ENCODE assay signal across 8 cellular contexts in the genomic region with DNA sequence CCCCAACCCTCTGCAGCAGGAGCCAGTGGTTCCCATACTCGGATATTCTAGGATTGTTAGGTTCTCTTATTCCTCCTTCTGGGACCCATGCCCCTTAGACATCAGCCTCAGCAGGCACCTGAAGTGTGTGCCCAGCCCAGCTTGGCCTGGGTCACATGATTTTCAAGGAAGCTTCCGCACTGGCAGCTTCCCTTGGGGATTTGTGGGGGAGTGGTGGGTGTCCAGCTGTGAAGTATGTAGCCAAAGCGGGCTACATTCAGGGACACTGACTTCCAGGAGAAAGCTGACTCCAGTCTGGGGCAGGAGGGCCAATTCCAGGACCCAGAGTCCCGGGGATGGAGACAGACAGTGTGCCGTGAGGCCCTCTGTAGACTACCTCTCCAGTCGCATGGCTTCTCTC. TPM values are rescaled to one million over a fixed set of nuclear protein-coding genes. Genes with fewer than 3 reads are reported as not detected.
DNase-seq lines count a peak whose midpoint lies in the region; ATAC-seq and TF ChIP-seq lines count a peak whose summit lies in the region.

No MANE protein-coding gene starts in this region.

- H3K4me1 ChIP-seq in OCI-LY3 (ENCODE audit: low read length) (peaks cover 47% of the 10 kb centered on the region), mesodermal cell (ENCODE audit: control insufficient read depth, insufficient read depth, low read length, poor library complexity, severe bottlenecking) (peaks cover 57% of the 10 kb centered on the region), upper lobe of right lung (peaks cover 49% of the 10 kb centered on the region)

- H2AFZ ChIP-seq in OCI-LY3 (ENCODE audit: low read depth, low read length), result no peak overlapping the region

- peaks cover 64% of the 10 kb centered on the region for H3K79me2 ChIP-seq in OCI-LY3 (ENCODE audit: low read length)

- no peaks in the 10 kb centered on the region for H3K36me3 ChIP-seq in OCI-LY3 (replicated peaks; ENCODE audit: low read depth, low read length)
- peaks cover 1% of the 10 kb centered on the region for H3K36me3 ChIP-seq in mesodermal cell (ENCODE audit: control insufficient read depth, insufficient read depth, low read length)
- no peaks in the 10 kb centered on the region for H3K36me3 ChIP-seq in upper lobe of right lung

- ATAC-seq in upper lobe of right lung (no peak), HG03095 (IDR thresholded peaks at IDR 0.05; ENCODE audit: unreplicated experiment) (no peak), GM18868 (IDR thresholded peaks at IDR 0.05; ENCODE audit: unreplicated experiment) (no peak)

- peaks cover 3% of the 10 kb centered on the region; the same call in 1 of the 2 replicates for H4K20me1 ChIP-seq in OCI-LY3 (ENCODE audit: insufficient read depth, low read length)

- H3K9ac ChIP-seq in OCI-LY3 (ENCODE audit: low read length), result peak overlapping the region; percentile 95

- 0 to 5% methylated on average over 1 to 4 of the region's 6 CpGs for WGBS in mesodermal cell (ENCODE audit: insufficient coverage in 2 of 2), 2 experiments

- TF ChIP-seq CTCF in GM12875 (IDR thresholded peaks at IDR 0.05; ENCODE audit: borderline replicate concordance, insufficient read depth, low read depth, low read length) (no peak), OCI-LY3 (IDR thresholded peaks at IDR 0.05; ENCODE audit: low read depth, low read length) (no peak), choroid plexus epithelial cell (conservative IDR thresholded peaks at IDR 0.05; ENCODE audit: low read depth, low read length) (no peak), upper lobe of right lung (IDR thresholded peaks at IDR 0.05) (no peak)

- DNase-seq in choroid plexus epithelial cell (ENCODE audit: low read depth) (no peak), upper lobe of right lung (peak; percentile 75)
- DNase-seq in stimulated activated CD4-positive, alpha-beta T cell treated with anti-CD3 and anti-CD28 coated beads, Interleukin-2, amount 100 ng/mL, for 48 hours, result no peak

- H3K4me2 ChIP-seq in OCI-LY3 (ENCODE audit: low read length), result peak overlapping the region; percentile 99

- H3K27me3 ChIP-seq in OCI-LY3 (ENCODE audit: low read depth, low read length) (no peaks in the 10 kb centered on the region), upper lobe of right lung (no peaks in the 10 kb centered on the region)

- H3K9me3 ChIP-seq in OCI-LY3 (ENCODE audit: insufficient read depth, low read length) (no peaks in the 10 kb centered on the region), mesodermal cell (ENCODE audit: control insufficient read depth, low read length) (no peaks in the 10 kb centered on the region), upper lobe of right lung (no peaks in the 10 kb centered on the region)

- H3K4me3 ChIP-seq in GM12875 (ENCODE audit: low read depth, low read length), result peak overlapping the region; percentile 80
- peak overlapping the region; percentile 97 for H3K4me3 ChIP-seq in OCI-LY3 (ENCODE audit: low read length)
- peak overlapping the region; percentile 96 for H3K4me3 ChIP-seq in choroid plexus epithelial cell (ENCODE audit: low read depth, low read length)
- H3K4me3 ChIP-seq in mesodermal cell (ENCODE audit: extremely low read depth, insufficient read depth, low read length, poor library complexity, severe bottlenecking), result peak overlapping the region; percentile 76
- H3K4me3 ChIP-seq in upper lobe of right lung, result peak overlapping the region; percentile 83

- H3K27ac ChIP-seq in OCI-LY3 (ENCODE audit: low read length) (peak overlapping the region; percentile 92), mesodermal cell (ENCODE audit: low read depth, low read length, severe bottlenecking) (peak overlapping the region; percentile 99), upper lobe of right lung (peak overlapping the region; percentile 99)

- intact Hi-C loops in upper lobe of right lung (cut with DNase I), result no loop called here

RNA-seq across cellular contexts. Expression of gene LDB1, which starts 1.3 kb away (rescaled TPM):
- polyA plus RNA-seq in mesodermal cell (2013, experiment 1 of 2), result 112 TPM
- 92.3 TPM for polyA plus RNA-seq in mesodermal cell (2013, experiment 2 of 2)
- total RNA-seq in upper lobe of right lung, result 60.1 TPM

RNA-seq across cellular contexts. Expression of gene PPRC1, which starts 14.0 kb away (rescaled TPM):
- polyA plus RNA-seq in mesodermal cell (2013, experiment 1 of 2), result 24.3 TPM
- polyA plus RNA-seq in mesodermal cell (2013, experiment 2 of 2), result 17.7 TPM
- 38.3 TPM for total RNA-seq in upper lobe of right lung

RNA-seq across cellular contexts. Expression of gene NOLC1, which starts 33.3 kb away (rescaled TPM):
- 70.5 TPM for polyA plus RNA-seq in mesodermal cell (2013, experiment 1 of 2)
- 72.1 TPM for polyA plus RNA-seq in mesodermal cell (2013, experiment 2 of 2)
- 37.9 TPM for total RNA-seq in upper lobe of right lung

RNA-seq across cellular contexts. Expression of gene HPS6, which starts 53.7 kb away (rescaled TPM):
- polyA plus RNA-seq in mesodermal cell (2013, experiment 1 of 2), result 13.6 TPM
- polyA plus RNA-seq in mesodermal cell (2013, experiment 2 of 2), result 10.6 TPM
- 22.6 TPM for total RNA-seq in upper lobe of right lung
